In genomic region chr10:3568983-3569382, GRCh38 we compare ENCODE assay signal across 15 cellular contexts.
"Had no signal": no experiment of that assay in that cellular context is flagged by ENCODE, and none has a peak within 500 bp of the region (broad histone marks: within the 10 kb centered on the region; RNA-seq: fewer than 3 reads in every experiment).

No MANE protein-coding gene starts in this region.

- DNase-seq: activated CD4-positive, alpha-beta T cell treated with anti-CD3 and anti-CD28 coated beads, Interleukin-2, amount 50 U/mL, for 4 hours; activated CD4-positive, CD25-positive, alpha-beta regulatory T cell treated with anti-CD3 and anti-CD28 coated beads, Interleukin-2, amount 50 U/mL, for 72 hours; activated T-cell treated with anti-CD3 and anti-CD28 coated beads, Interleukin-2, amount 50 U/mL, for 1 hour; amniotic stem cell; body of pancreas; central memory CD4-positive, alpha-beta T cell; effector CD8-positive, alpha-beta T cell; kidney glomerular epithelial cell; ovary; stimulated activated CD4-positive, alpha-beta T cell treated with anti-CD3 and anti-CD28 coated beads, Interleukin-12 subunit alpha, Interleukin-12 subunit beta, amount 100 ng/mL, for 4 hours; stimulated activated CD4-positive, alpha-beta T cell treated with anti-CD3 and anti-CD28 coated beads, Interleukin-2, amount 100 ng/mL, for 48 hours; stimulated activated CD8-positive, alpha-beta memory T cell treated with anti-CD3 and anti-CD28 coated beads, Interleukin-4, amount 100 ng/mL, for 48 hours; stimulated activated naive CD8-positive, alpha-beta T cell treated with anti-CD3 and anti-CD28 coated beads, Interleukin-15, Interleukin-2, amounts not matched to agents 100 U/mL and 50 U/mL, for 24 hours; upper lobe of left lung had no signal

- ATAC-seq: activated naive CD4-positive, alpha-beta T cell treated with anti-CD3 and anti-CD28 coated beads, Interleukin-2, amount 50 U/mL, for 72 hours; body of pancreas; stimulated activated naive CD8-positive, alpha-beta T cell treated with anti-CD3 and anti-CD28 coated beads, Interleukin-15, Interleukin-2, amounts not matched to agents 100 U/mL and 50 U/mL, for 24 hours had no signal
